ENCODE assay signal across 1 cellular context in the genomic region with DNA sequence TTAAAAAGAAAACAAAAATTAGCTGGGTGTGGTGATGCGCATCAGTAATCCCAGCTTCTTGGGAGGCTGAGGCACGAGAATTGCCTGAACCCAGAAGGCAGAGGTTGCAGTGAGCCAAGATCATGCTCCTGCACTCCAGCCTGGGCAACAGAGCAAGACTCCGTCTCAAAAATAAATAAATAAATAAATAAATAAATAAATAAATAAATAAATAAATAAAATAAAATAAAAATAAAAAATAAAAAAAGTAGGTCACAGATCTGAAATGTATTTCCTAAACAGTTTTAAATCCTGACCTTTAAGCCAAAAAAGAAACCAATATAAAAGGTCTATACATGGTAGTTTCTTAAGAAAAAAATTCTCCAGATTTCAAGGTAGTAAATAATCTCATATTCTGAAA.
A peak's percentile ranks its signal among the peaks of the same experiment; 100 is the strongest.
TF ChIP-seq lines count a peak whose summit lies in the region.

No MANE protein-coding gene starts in this region.

TF ChIP-seq in HEK293, 187 proteins besides CTCF, POLR2A, EP300 and RAD21 (continued from another document and continues in another):
- TF ChIP-seq, protein P1, sequence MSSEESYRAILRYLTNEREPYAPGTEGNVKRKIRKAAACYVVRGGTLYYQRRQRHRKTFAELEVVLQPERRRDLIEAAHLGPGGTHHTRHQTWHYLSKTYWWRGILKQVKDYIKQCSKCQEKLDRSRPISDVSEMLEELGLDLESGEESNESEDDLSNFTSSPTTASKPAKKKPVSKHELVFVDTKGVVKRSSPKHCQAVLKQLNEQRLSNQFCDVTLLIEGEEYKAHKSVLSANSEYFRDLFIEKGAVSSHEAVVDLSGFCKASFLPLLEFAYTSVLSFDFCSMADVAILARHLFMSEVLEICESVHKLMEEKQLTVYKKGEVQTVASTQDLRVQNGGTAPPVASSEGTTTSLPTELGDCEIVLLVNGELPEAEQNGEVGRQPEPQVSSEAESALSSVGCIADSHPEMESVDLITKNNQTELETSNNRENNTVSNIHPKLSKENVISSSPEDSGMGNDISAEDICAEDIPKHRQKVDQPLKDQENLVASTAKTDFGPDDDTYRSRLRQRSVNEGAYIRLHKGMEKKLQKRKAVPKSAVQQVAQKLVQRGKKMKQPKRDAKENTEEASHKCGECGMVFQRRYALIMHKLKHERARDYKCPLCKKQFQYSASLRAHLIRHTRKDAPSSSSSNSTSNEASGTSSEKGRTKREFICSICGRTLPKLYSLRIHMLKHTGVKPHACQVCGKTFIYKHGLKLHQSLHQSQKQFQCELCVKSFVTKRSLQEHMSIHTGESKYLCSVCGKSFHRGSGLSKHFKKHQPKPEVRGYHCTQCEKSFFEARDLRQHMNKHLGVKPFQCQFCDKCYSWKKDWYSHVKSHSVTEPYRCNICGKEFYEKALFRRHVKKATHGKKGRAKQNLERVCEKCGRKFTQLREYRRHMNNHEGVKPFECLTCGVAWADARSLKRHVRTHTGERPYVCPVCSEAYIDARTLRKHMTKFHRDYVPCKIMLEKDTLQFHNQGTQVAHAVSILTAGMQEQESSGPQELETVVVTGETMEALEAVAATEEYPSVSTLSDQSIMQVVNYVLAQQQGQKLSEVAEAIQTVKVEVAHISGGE (tag by site-specific recombination; conservative IDR thresholded peaks at IDR 0.05; ENCODE audit: low read depth), result peak; percentile 94
- TF ChIP-seq ZFP3 (tag by site-specific recombination; IDR thresholded peaks at IDR 0.05; ENCODE audit: low read depth) (peak; percentile 61; the same call in 1 of the 2 replicates), ZNF514 (tag by site-specific recombination; IDR thresholded peaks at IDR 0.05) (0 out of 2 replicates have a peak, but pooled peaks have one; percentile 72), ZNF791 (tag by site-specific recombination; IDR thresholded peaks at IDR 0.05) (peak; percentile 78; the same call in 1 of the 2 replicates), RBAK (tag by site-specific recombination; IDR thresholded peaks at IDR 0.05) (0 out of 2 replicates have a peak, but pooled peaks have one; percentile 32), ZNF366 (tag by site-specific recombination; conservative IDR thresholded peaks at IDR 0.05) (peak; percentile 62), ZEB2 (tag by site-specific recombination; IDR thresholded peaks at IDR 0.05) (peak; percentile 51), ZNF426 (tag by site-specific recombination; IDR thresholded peaks at IDR 0.05) (peak; percentile 100), ZNF146 (tag by site-specific recombination; IDR thresholded peaks at IDR 0.05) (peak; percentile 38; the same call in 1 of the 2 replicates), GFI1B (tag by site-specific recombination; IDR thresholded peaks at IDR 0.05) (peak; percentile 74; the same call in 1 of the 2 replicates), ZNF394 (tag by site-specific recombination; IDR thresholded peaks at IDR 0.05; ENCODE audit: borderline replicate concordance) (peak; percentile 100), ZNF202 (tag by site-specific recombination; IDR thresholded peaks at IDR 0.05; ENCODE audit: borderline replicate concordance) (peak; percentile 98), ZBTB1 (tag by site-specific recombination; IDR thresholded peaks at IDR 0.05) (peak; percentile 76; the same call in 1 of the 2 replicates), ZNF404 (tag by site-specific recombination; IDR thresholded peaks at IDR 0.05) (peak; percentile 98), ZNF555 (tag by site-specific recombination; conservative IDR thresholded peaks at IDR 0.05) (peak; percentile 100), ZNF223 (tag by site-specific recombination; IDR thresholded peaks at IDR 0.05) (0 out of 2 replicates have a peak, but pooled peaks have one; percentile 68), ZNF140 (tag by site-specific recombination; IDR thresholded peaks at IDR 0.05) (peak; percentile 98), ZNF121 (tag by site-specific recombination; IDR thresholded peaks at IDR 0.05) (peak; percentile 91), ZNF214 (tag by site-specific recombination; IDR thresholded peaks at IDR 0.05; ENCODE audit: borderline replicate concordance) (peak; percentile 38; the same call in 1 of the 2 replicates), ZNF292 (tag by site-specific recombination; IDR thresholded peaks at IDR 0.05; ENCODE audit: borderline replicate concordance, low read depth) (peak; percentile 98), ZNF24 (tag by site-specific recombination; IDR thresholded peaks at IDR 0.05) (peak; percentile 71; the same call in 1 of the 2 replicates), ZNF610 (tag by site-specific recombination; IDR thresholded peaks at IDR 0.05; ENCODE audit: borderline replicate concordance) (peak; percentile 75; the same call in 1 of the 2 replicates), ZXDB (tag by site-specific recombination; IDR thresholded peaks at IDR 0.05) (peak; percentile 96), ZNF354C (tag by site-specific recombination; IDR thresholded peaks at IDR 0.05; ENCODE audit: borderline replicate concordance, low read depth) (peak; percentile 76; the same call in 1 of the 2 replicates), ZSCAN23 (tag by site-specific recombination; IDR thresholded peaks at IDR 0.05) (0 out of 2 replicates have a peak, but pooled peaks have one; percentile 64), ZNF548 (tag by site-specific recombination; IDR thresholded peaks at IDR 0.05) (0 out of 2 replicates have a peak, but pooled peaks have one; percentile 36), ZNF510 (tag by site-specific recombination; IDR thresholded peaks at IDR 0.05; ENCODE audit: insufficient replicate concordance) (peak; percentile 97)
- TF ChIP-seq, protein P2, sequence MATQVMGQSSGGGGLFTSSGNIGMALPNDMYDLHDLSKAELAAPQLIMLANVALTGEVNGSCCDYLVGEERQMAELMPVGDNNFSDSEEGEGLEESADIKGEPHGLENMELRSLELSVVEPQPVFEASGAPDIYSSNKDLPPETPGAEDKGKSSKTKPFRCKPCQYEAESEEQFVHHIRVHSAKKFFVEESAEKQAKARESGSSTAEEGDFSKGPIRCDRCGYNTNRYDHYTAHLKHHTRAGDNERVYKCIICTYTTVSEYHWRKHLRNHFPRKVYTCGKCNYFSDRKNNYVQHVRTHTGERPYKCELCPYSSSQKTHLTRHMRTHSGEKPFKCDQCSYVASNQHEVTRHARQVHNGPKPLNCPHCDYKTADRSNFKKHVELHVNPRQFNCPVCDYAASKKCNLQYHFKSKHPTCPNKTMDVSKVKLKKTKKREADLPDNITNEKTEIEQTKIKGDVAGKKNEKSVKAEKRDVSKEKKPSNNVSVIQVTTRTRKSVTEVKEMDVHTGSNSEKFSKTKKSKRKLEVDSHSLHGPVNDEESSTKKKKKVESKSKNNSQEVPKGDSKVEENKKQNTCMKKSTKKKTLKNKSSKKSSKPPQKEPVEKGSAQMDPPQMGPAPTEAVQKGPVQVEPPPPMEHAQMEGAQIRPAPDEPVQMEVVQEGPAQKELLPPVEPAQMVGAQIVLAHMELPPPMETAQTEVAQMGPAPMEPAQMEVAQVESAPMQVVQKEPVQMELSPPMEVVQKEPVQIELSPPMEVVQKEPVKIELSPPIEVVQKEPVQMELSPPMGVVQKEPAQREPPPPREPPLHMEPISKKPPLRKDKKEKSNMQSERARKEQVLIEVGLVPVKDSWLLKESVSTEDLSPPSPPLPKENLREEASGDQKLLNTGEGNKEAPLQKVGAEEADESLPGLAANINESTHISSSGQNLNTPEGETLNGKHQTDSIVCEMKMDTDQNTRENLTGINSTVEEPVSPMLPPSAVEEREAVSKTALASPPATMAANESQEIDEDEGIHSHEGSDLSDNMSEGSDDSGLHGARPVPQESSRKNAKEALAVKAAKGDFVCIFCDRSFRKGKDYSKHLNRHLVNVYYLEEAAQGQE (tag by site-specific recombination; IDR thresholded peaks at IDR 0.05), result peak; percentile 92
- TF ChIP-seq, protein P3, sequence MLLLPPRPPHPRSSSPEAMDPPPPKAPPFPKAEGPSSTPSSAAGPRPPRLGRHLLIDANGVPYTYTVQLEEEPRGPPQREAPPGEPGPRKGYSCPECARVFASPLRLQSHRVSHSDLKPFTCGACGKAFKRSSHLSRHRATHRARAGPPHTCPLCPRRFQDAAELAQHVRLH (tag by site-specific recombination; IDR thresholded peaks at IDR 0.05), result peak; percentile 92
- TF ChIP-seq, protein P4, sequence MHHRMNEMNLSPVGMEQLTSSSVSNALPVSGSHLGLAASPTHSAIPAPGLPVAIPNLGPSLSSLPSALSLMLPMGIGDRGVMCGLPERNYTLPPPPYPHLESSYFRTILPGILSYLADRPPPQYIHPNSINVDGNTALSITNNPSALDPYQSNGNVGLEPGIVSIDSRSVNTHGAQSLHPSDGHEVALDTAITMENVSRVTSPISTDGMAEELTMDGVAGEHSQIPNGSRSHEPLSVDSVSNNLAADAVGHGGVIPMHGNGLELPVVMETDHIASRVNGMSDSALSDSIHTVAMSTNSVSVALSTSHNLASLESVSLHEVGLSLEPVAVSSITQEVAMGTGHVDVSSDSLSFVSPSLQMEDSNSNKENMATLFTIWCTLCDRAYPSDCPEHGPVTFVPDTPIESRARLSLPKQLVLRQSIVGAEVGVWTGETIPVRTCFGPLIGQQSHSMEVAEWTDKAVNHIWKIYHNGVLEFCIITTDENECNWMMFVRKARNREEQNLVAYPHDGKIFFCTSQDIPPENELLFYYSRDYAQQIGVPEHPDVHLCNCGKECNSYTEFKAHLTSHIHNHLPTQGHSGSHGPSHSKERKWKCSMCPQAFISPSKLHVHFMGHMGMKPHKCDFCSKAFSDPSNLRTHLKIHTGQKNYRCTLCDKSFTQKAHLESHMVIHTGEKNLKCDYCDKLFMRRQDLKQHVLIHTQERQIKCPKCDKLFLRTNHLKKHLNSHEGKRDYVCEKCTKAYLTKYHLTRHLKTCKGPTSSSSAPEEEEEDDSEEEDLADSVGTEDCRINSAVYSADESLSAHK (tag by site-specific recombination; IDR thresholded peaks at IDR 0.05), result peak; percentile 11; the same call in 1 of the 2 replicates
- TF ChIP-seq, protein P5, sequence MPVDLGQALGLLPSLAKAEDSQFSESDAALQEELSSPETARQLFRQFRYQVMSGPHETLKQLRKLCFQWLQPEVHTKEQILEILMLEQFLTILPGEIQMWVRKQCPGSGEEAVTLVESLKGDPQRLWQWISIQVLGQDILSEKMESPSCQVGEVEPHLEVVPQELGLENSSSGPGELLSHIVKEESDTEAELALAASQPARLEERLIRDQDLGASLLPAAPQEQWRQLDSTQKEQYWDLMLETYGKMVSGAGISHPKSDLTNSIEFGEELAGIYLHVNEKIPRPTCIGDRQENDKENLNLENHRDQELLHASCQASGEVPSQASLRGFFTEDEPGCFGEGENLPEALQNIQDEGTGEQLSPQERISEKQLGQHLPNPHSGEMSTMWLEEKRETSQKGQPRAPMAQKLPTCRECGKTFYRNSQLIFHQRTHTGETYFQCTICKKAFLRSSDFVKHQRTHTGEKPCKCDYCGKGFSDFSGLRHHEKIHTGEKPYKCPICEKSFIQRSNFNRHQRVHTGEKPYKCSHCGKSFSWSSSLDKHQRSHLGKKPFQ (tag by site-specific recombination; IDR thresholded peaks at IDR 0.05), result 0 out of 2 replicates have a peak, but pooled peaks have one; percentile 46
- TF ChIP-seq, protein P6, sequence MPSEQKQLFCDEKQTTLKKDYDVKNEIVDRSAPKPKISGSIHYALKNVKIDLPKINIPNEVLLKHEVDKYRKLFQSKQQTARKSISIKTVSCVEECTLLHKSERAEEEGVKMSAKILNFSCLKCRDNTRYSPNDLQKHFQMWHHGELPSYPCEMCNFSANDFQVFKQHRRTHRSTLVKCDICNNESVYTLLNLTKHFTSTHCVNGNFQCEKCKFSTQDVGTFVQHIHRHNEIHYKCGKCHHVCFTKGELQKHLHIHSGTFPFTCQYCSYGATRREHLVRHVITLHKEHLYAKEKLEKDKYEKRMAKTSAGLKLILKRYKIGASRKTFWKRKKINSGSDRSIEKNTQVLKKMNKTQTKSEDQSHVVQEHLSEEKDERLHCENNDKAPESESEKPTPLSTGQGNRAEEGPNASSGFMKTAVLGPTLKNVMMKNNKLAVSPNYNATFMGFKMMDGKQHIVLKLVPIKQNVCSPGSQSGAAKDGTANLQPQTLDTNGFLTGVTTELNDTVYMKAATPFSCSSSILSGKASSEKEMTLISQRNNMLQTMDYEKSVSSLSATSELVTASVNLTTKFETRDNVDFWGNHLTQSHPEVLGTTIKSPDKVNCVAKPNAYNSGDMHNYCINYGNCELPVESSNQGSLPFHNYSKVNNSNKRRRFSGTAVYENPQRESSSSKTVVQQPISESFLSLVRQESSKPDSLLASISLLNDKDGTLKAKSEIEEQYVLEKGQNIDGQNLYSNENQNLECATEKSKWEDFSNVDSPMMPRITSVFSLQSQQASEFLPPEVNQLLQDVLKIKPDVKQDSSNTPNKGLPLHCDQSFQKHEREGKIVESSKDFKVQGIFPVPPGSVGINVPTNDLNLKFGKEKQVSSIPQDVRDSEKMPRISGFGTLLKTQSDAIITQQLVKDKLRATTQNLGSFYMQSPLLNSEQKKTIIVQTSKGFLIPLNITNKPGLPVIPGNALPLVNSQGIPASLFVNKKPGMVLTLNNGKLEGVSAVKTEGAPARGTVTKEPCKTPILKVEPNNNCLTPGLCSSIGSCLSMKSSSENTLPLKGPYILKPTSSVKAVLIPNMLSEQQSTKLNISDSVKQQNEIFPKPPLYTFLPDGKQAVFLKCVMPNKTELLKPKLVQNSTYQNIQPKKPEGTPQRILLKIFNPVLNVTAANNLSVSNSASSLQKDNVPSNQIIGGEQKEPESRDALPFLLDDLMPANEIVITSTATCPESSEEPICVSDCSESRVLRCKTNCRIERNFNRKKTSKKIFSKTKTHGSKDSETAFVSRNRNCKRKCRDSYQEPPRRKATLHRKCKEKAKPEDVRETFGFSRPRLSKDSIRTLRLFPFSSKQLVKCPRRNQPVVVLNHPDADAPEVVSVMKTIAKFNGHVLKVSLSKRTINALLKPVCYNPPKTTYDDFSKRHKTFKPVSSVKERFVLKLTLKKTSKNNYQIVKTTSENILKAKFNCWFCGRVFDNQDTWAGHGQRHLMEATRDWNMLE (tag by site-specific recombination; conservative IDR thresholded peaks at IDR 0.05; ENCODE audit: low read depth), result peak; percentile 99
- TF ChIP-seq, protein P7, sequence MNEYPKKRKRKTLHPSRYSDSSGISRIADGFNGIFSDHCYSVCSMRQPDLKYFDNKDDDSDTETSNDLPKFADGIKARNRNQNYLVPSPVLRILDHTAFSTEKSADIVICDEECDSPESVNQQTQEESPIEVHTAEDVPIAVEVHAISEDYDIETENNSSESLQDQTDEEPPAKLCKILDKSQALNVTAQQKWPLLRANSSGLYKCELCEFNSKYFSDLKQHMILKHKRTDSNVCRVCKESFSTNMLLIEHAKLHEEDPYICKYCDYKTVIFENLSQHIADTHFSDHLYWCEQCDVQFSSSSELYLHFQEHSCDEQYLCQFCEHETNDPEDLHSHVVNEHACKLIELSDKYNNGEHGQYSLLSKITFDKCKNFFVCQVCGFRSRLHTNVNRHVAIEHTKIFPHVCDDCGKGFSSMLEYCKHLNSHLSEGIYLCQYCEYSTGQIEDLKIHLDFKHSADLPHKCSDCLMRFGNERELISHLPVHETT (tag by site-specific recombination; IDR thresholded peaks at IDR 0.05), result peak; percentile 85
- TF ChIP-seq, protein P8, sequence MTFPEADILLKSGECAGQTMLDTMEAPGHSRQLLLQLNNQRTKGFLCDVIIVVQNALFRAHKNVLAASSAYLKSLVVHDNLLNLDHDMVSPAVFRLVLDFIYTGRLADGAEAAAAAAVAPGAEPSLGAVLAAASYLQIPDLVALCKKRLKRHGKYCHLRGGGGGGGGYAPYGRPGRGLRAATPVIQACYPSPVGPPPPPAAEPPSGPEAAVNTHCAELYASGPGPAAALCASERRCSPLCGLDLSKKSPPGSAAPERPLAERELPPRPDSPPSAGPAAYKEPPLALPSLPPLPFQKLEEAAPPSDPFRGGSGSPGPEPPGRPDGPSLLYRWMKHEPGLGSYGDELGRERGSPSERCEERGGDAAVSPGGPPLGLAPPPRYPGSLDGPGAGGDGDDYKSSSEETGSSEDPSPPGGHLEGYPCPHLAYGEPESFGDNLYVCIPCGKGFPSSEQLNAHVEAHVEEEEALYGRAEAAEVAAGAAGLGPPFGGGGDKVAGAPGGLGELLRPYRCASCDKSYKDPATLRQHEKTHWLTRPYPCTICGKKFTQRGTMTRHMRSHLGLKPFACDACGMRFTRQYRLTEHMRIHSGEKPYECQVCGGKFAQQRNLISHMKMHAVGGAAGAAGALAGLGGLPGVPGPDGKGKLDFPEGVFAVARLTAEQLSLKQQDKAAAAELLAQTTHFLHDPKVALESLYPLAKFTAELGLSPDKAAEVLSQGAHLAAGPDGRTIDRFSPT (tag by site-specific recombination; IDR thresholded peaks at IDR 0.05), result peak; percentile 57; the same call in 1 of the 2 replicates
